Comparison of ENCODE assay signal across 18 cellular contexts in the genomic region with DNA sequence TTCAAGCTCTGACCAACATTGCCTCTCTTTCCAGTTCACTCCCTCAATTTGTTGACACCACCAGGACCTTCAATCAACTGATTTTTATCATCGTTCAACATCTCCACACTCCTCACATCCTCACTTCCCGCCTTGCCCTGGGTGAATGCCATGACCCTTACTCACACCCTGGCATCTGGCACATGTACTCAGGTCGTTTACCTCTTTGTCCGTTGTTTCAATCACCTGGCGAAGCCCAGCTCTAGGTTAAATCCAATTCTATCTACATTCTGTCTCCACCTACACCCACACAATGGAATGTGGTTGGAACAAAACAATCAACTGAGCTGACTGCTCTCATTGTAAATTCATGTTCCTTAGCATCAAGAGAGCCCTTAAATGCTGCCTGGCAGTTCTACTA. TPM values are rescaled to one million over a fixed set of nuclear protein-coding genes. Genes with fewer than 3 reads are reported as not detected.
DNase-seq lines count a peak whose midpoint lies in the region; ATAC-seq and TF ChIP-seq lines count a peak whose summit lies in the region.
"Had no signal": no experiment of that assay in that cellular context is flagged by ENCODE, and none has a peak within 500 bp of the region (broad histone marks: within the 10 kb centered on the region; RNA-seq: fewer than 3 reads in every experiment).

No MANE protein-coding gene starts in this region.

- H2AFZ ChIP-seq in trophoblast cell (ENCODE audit: insufficient read depth, low read length, poor library complexity), result no peak overlapping the region

- no peak overlapping the region for H4K91ac ChIP-seq in trophoblast cell (ENCODE audit: low read depth, low read length)

- peaks cover 20% of the 10 kb centered on the region for H3K4me1 Mint-ChIP-seq in MCF 10A (ENCODE audit: insufficient read depth, unreplicated experiment)

- H3K9me3 Mint-ChIP-seq in MCF 10A (ENCODE audit: unreplicated experiment), result no peaks in the 10 kb centered on the region
- H3K9me3 Mint-ChIP-seq: HFFc6 had no signal

- H3K79me2 ChIP-seq in trophoblast cell (ENCODE audit: control insufficient read depth, insufficient read depth, low read length, poor library complexity), result peaks cover 2% of the 10 kb centered on the region

- no peak for TF ChIP-seq EP300 in esophagus muscularis mucosa (IDR thresholded peaks at IDR 0.05)

- no peak overlapping the region for H2BK5ac ChIP-seq in trophoblast cell (ENCODE audit: low read depth, low read length, poor library complexity)

- H3K27ac ChIP-seq in breast epithelium (no peak overlapping the region), esophagus muscularis mucosa (replicated peaks in 1 of 4) (no peak overlapping the region), trophoblast cell (ENCODE audit: low read depth, low read length) (no peak overlapping the region)
- H3K27ac ChIP-seq: 22Rv1, HL-60 had no signal

- WGBS in esophagus muscularis mucosa, result 83% methylated on average over 5 of the region's 5 CpGs
- WGBS in trophoblast cell (ENCODE audit: extremely low coverage, insufficient coverage, insufficient read length), result 100% methylated on average over 2 of the region's 5 CpGs

- TF ChIP-seq POLR2A in breast epithelium (IDR thresholded peaks at IDR 0.05), result no peak
- no peak for TF ChIP-seq POLR2A in esophagus muscularis mucosa (IDR thresholded peaks at IDR 0.05; ENCODE audit: low read depth)

- H3K4me1 ChIP-seq in breast epithelium, result peaks cover 4 to 6% of the 10 kb centered on the region in 2 donors
- H3K4me1 ChIP-seq in esophagus muscularis mucosa, result peaks cover 12 to 20% (median 19%) of the 10 kb centered on the region in 4 donors
- H3K4me1 ChIP-seq in trophoblast cell (ENCODE audit: control insufficient read depth in 1 of 2, insufficient read depth in 2 of 2, low read length in 2 of 2), result peaks cover 12 to 14% of the 10 kb centered on the region in 2 experiments

- H3K4ac ChIP-seq in trophoblast cell (ENCODE audit: low read depth, low read length), result no peak overlapping the region

- no peak overlapping the region for H3K4me3 Mint-ChIP-seq in MCF 10A (ENCODE audit: unreplicated experiment)
- H3K4me3 Mint-ChIP-seq: CD8-positive, alpha-beta T cell; HFFc6 had no signal

- peaks cover 0 to 5% of the 10 kb centered on the region in 2 donors for H3K9me3 ChIP-seq in breast epithelium
- H3K9me3 ChIP-seq in esophagus muscularis mucosa, result no peaks in the 10 kb centered on the region
- H3K9me3 ChIP-seq in trophoblast cell (ENCODE audit: insufficient read depth, low read depth, low read length), result peaks cover 3% of the 10 kb centered on the region

- no peak overlapping the region for H4K12ac ChIP-seq in trophoblast cell (ENCODE audit: low read depth, low read length)

- intact Hi-C loops in MCF 10A (cut with micrococcal nuclease) (loop anchor here (10.0 kb wide), 1 partner anchor 262 kb away; no protein-coding TSS in a partner anchor), breast epithelium (cut with DNase I; ENCODE audit: low total_unique reads) (no loop called here), esophagus muscularis mucosa (cut with DNase I) (no loop called here)

- H3K36me3 ChIP-seq in breast epithelium (no peaks in the 10 kb centered on the region), esophagus muscularis mucosa (no peaks in the 10 kb centered on the region), trophoblast cell (ENCODE audit: control insufficient read depth in 1 of 2, insufficient read depth in 2 of 2, low read length in 2 of 2) (no peaks in the 10 kb centered on the region)

- peaks cover 11% of the 10 kb centered on the region for H3K79me1 ChIP-seq in trophoblast cell (ENCODE audit: low read length)

- no peak overlapping the region for H3K4me2 ChIP-seq in trophoblast cell (ENCODE audit: low read length)

- TF ChIP-seq CTCF in MCF 10A (IDR thresholded peaks at IDR 0.05; ENCODE audit: unreplicated experiment) (no peak), breast epithelium (IDR thresholded peaks at IDR 0.05) (no peak), esophagus muscularis mucosa (IDR thresholded peaks at IDR 0.05) (no peak)

- H3K4me3 ChIP-seq in breast epithelium, result no peak overlapping the region
- no peak overlapping the region for H3K4me3 ChIP-seq in esophagus muscularis mucosa
- H3K4me3 ChIP-seq in trophoblast cell (ENCODE audit: low read depth, low read length), result no peak overlapping the region

- peak; percentile 11 for DNase-seq in MCF 10A (ENCODE audit: unreplicated experiment)
- DNase-seq in breast epithelium (ENCODE audit: low spot score in 2 of 2), result no peak
- DNase-seq in esophagus muscularis mucosa (ENCODE audit: extremely low spot score), result peak; percentile 39
- DNase-seq in trophoblast cell, result peak; percentile 62 to 72
- no peak for DNase-seq in Kasumi-1 (lab: John Stamatoyannopoulos, UW)
- DNase-seq in stimulated activated CD4-positive, alpha-beta T cell treated with anti-CD3 and anti-CD28 coated beads, Interleukin-4, amount 100 ng/mL, for 1 hour, result no peak
- DNase-seq: CD8-positive, alpha-beta T cell; COR-L47; DMS153; DMS79 treated with DMSO at 0.1 percent for 48 hours; EL; HCEC 1CT; HFFc6 had no signal

- no peak overlapping the region for H2BK12ac ChIP-seq in trophoblast cell (ENCODE audit: low read length)

- peaks cover 0 to 16% of the 10 kb centered on the region in 2 donors for H3K27me3 ChIP-seq in breast epithelium
- peaks cover 0 to 26% (median 13%) of the 10 kb centered on the region in 4 donors for H3K27me3 ChIP-seq in esophagus muscularis mucosa
- peaks cover 8% of the 10 kb centered on the region for H3K27me3 ChIP-seq in trophoblast cell (ENCODE audit: insufficient read depth, low read length)

- CTCF ChIA-PET in MCF 10A (lab: Yijun Ruan, JAX), result interaction anchor here (0.5 to 1.3 kb wide), 3 partner anchors 10 to 861 kb away, joined by 3 to 4 read pairs (median 3); no protein-coding TSS in a partner anchor

- BruUV-seq in MCF 10A (replicated peaks; lab: Mats Ljungman, UMichigan), result no TSS peak

- H3K18ac ChIP-seq in trophoblast cell (ENCODE audit: low read length), result no peak overlapping the region

- no peak overlapping the region for H4K8ac ChIP-seq in trophoblast cell (ENCODE audit: low read depth, low read length)

- H3K27ac Mint-ChIP-seq in MCF 10A (ENCODE audit: low read depth, unreplicated experiment), result no peak overlapping the region
- H3K27ac Mint-ChIP-seq: CD14-positive monocyte; CD8-positive, alpha-beta T cell; HFFc6 had no signal

- no peak overlapping the region for H2BK120ac ChIP-seq in trophoblast cell (ENCODE audit: insufficient read depth, low read length, poor library complexity)

- no peak overlapping the region for H2AK5ac ChIP-seq in trophoblast cell (ENCODE audit: low read length)

- H3K14ac ChIP-seq in trophoblast cell (ENCODE audit: low read length), result no peak overlapping the region

- H3K27me3 Mint-ChIP-seq in MCF 10A (ENCODE audit: insufficient read depth, unreplicated experiment), result no peaks in the 10 kb centered on the region

- H3K9ac ChIP-seq in trophoblast cell (ENCODE audit: low read length), result no peak overlapping the region

- no peak overlapping the region for H3K23ac ChIP-seq in trophoblast cell (ENCODE audit: low read length)

- ATAC-seq in GM21528 (IDR thresholded peaks at IDR 0.05; ENCODE audit: low FRiP score, unreplicated experiment), result no peak
- ATAC-seq: CD8-positive, alpha-beta T cell had no signal

- POLR2A ChIA-PET in MCF 10A (lab: Yijun Ruan, JAX), result no interaction called here

- H3K36me3 Mint-ChIP-seq in MCF 10A (ENCODE audit: insufficient read depth, unreplicated experiment), result no peaks in the 10 kb centered on the region

RNA-seq across cellular contexts. Expression of gene TBX15, which starts 24.2 kb away (rescaled TPM):
- total RNA-seq in MCF 10A (2022), result 0.09 and 0.15 TPM in 2 replicates
- 10 to 100 TPM in 2 of 3 donors, 1 to 10 TPM in 1; 5.9 to 60.0 (median 34.1) TPM for total RNA-seq in breast epithelium
- 1 to 10 TPM in 1 of 4 donors, under 1 TPM in 3; 0.42 to 1.2 (median 0.79) TPM for total RNA-seq in esophagus muscularis mucosa
- polyA plus RNA-seq in trophoblast cell (2013), result 0.83 and 1.0 TPM in 2 replicates
- total RNA-seq: H4 had no signal
- polyA plus RNA-seq: CD14-positive monocyte had no signal

Comparison
In these comparisons a context has a peak if more than half of its experiments do, and no peak if none do; other contexts are left out.
1. DNase-seq: peak in MCF 10A (single experiment), esophagus muscularis mucosa (single experiment) and trophoblast cell (2 of 2); none in breast epithelium (0 of 2), Kasumi-1 (0 of 2) and stimulated activated CD4-positive, alpha-beta T cell treated with anti-CD3 and anti-CD28 coated beads, Interleukin-4, amount 100 ng/mL, for 1 hour (single experiment).